Comparison of ENCODE assay signal across 8 cellular contexts in the genomic region with DNA sequence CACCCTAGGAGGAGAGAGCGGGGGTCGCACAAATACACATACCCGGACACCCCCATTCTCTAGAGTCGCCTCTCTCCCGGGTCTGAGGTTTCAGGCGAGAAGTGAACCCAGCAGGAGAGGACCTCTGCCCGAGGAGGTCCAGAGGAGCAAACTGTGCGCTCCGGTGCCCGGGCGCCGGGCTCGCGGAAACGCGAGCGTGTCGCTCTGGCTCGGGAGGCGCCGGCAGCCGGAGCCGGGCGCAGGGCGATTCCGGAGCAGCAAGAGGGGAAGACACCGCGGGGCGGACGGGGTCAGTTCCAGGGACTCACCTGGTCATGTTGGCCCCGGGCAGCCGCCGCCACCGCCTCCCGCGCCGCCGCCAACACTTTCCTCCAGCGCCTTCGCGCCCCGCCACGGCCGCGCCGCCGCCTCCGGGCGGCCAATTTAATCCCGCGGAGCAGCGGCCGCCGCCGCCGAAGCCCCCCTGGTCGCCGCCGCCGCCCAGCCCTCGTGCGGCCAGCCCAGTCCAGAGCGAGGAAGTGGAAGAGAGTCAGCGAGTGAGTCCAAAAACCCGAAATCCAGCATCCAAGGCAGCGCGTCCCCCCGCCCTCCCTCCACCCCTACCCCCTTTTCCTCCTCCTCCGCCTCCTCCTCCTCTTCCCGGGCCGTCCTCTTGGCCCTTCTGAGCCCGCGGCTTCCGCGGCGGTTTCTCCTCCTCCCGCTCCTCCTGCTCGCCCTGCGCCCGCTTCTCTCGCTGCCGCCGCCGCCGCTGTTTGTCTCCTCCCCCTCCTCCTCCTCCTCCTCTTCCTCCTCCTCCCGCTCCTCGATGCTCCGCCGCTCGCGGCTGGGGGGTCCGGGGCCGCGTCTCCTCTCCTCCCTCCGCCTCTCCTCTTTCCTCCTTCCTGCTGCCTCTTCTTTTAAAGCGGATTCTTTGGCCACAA.
DNase-seq lines count a peak whose midpoint lies in the region; ATAC-seq and TF ChIP-seq lines count a peak whose summit lies in the region.

No MANE protein-coding gene starts in this region.

- peaks cover 17% of the 10 kb centered on the region for H3K4me1 Mint-ChIP-seq in dendritic cell treated with granulocyte-macrophage colony-stimulating factor and Interleukin-4, amounts not matched to agents 40 ng/mL and 50 ng/mL, for 4 days (ENCODE audit: low read depth)
- peaks cover 6 to 17% of the 10 kb centered on the region in 2 donors for H3K4me1 Mint-ChIP-seq in stimulated activated naive B cell treated with anti-CD40 and anti-IgM and Interleukin-4, amounts not matched to agents 10 μg/mL and 1 μg/mL and 100 μg/mL, for 72 hours

- H3K4me1 ChIP-seq in liver (ENCODE audit: control insufficient read depth in 4 of 4, insufficient read depth in 4 of 4, low read length in 3 of 4), result peaks cover 3 to 22% (median 18%) of the 10 kb centered on the region in 4 donors

- peaks cover 52% of the 10 kb centered on the region for H3K27me3 Mint-ChIP-seq in dendritic cell treated with granulocyte-macrophage colony-stimulating factor and Interleukin-4, amounts not matched to agents 40 ng/mL and 50 ng/mL, for 4 days
- H3K27me3 Mint-ChIP-seq in stimulated activated naive B cell treated with anti-CD40 and anti-IgM and Interleukin-4, amounts not matched to agents 10 μg/mL and 1 μg/mL and 100 μg/mL, for 72 hours, result peaks cover 33 to 55% of the 10 kb centered on the region in 2 donors

- H3K27ac ChIP-seq in liver (ENCODE audit: low read depth in 1 of 2, low read length in 2 of 2), result no peak overlapping the region

- peak overlapping the region; percentile 61 for H3K4me3 Mint-ChIP-seq in dendritic cell treated with granulocyte-macrophage colony-stimulating factor and Interleukin-4, amounts not matched to agents 40 ng/mL and 50 ng/mL, for 4 days
- peak overlapping the region; percentile 82 to 85 for H3K4me3 Mint-ChIP-seq in stimulated activated naive B cell treated with anti-CD40 and anti-IgM and Interleukin-4, amounts not matched to agents 10 μg/mL and 1 μg/mL and 100 μg/mL, for 72 hours

- ATAC-seq in stimulated activated naive B cell treated with anti-CD40 and anti-IgM and Interleukin-4, amounts not matched to agents 10 μg/mL and 1 μg/mL and 100 μg/mL, for 72 hours (replicated peaks), result peak; percentile 54 to 62
- ATAC-seq in GM18861 (IDR thresholded peaks at IDR 0.05; ENCODE audit: unreplicated experiment) (no peak), GM21447 (IDR thresholded peaks at IDR 0.05; ENCODE audit: unreplicated experiment) (no peak)

- DNase-seq in activated T-cell treated with anti-CD3 and anti-CD28 coated beads for 48 hours (ENCODE audit: low read depth) (peak; percentile 1), RPMI8226 (peak; percentile 25)
- DNase-seq in activated T-cell treated with anti-CD3 and anti-CD28 coated beads, Interleukin-2, amount 50 U/mL, for 1 hour, result no peak
- no peak for DNase-seq in stimulated activated naive B cell treated with anti-CD40 and anti-IgM and Interleukin-4, amounts not matched to agents 10 μg/mL and 1 μg/mL and 100 μg/mL, for 72 hours

- H3K36me3 Mint-ChIP-seq in dendritic cell treated with granulocyte-macrophage colony-stimulating factor and Interleukin-4, amounts not matched to agents 40 ng/mL and 50 ng/mL, for 4 days (ENCODE audit: low read depth), result no peaks in the 10 kb centered on the region
- peaks cover 0 to 2% of the 10 kb centered on the region in 2 donors for H3K36me3 Mint-ChIP-seq in stimulated activated naive B cell treated with anti-CD40 and anti-IgM and Interleukin-4, amounts not matched to agents 10 μg/mL and 1 μg/mL and 100 μg/mL, for 72 hours

- intact Hi-C loops in dendritic cell treated with granulocyte-macrophage colony-stimulating factor and Interleukin-4, amounts not matched to agents 40 ng/mL and 50 ng/mL, for 4 days (cut with micrococcal nuclease), result no loop called here

- H3K9me3 Mint-ChIP-seq in dendritic cell treated with granulocyte-macrophage colony-stimulating factor and Interleukin-4, amounts not matched to agents 40 ng/mL and 50 ng/mL, for 4 days, result no peaks in the 10 kb centered on the region
- peaks cover 0 to 1% of the 10 kb centered on the region in 2 donors for H3K9me3 Mint-ChIP-seq in stimulated activated naive B cell treated with anti-CD40 and anti-IgM and Interleukin-4, amounts not matched to agents 10 μg/mL and 1 μg/mL and 100 μg/mL, for 72 hours

- peak overlapping the region; percentile 42 to 58 for H3K9ac ChIP-seq in liver (ENCODE audit: low read depth in 1 of 2, low read length in 2 of 2)

- H3K27me3 ChIP-seq in liver (ENCODE audit: control insufficient read depth in 4 of 4, insufficient read depth in 4 of 4, low read length in 3 of 4), result no peaks in the 10 kb centered on the region

- H3K36me3 ChIP-seq in liver (ENCODE audit: control insufficient read depth in 4 of 4, insufficient read depth in 3 of 4, low read depth in 1 of 4, low read length in 3 of 4), result no peaks in the 10 kb centered on the region

- H3K4me3 ChIP-seq in liver (ENCODE audit: low read depth in 1 of 3, low read length in 3 of 3), result peak overlapping the region; percentile 72 to 84 (median 73)

- no peak overlapping the region for H3K27ac Mint-ChIP-seq in dendritic cell treated with granulocyte-macrophage colony-stimulating factor and Interleukin-4, amounts not matched to agents 40 ng/mL and 50 ng/mL, for 4 days
- H3K27ac Mint-ChIP-seq in stimulated activated naive B cell treated with anti-CD40 and anti-IgM and Interleukin-4, amounts not matched to agents 10 μg/mL and 1 μg/mL and 100 μg/mL, for 72 hours, result peak overlapping the region; percentile 37

- under 1% methylated on average over 96 of the region's 96 CpGs for WGBS in liver

- no peak for TF ChIP-seq CTCF in liver (IDR thresholded peaks at IDR 0.05; ENCODE audit: low read depth, low read length, missing input control)

- no peaks in the 10 kb centered on the region for H3K9me3 ChIP-seq in liver (ENCODE audit: control insufficient read depth in 4 of 4, low read length in 3 of 4)

- no peak for TF ChIP-seq RAD21 in liver (IDR thresholded peaks at IDR 0.05)

TF ChIP-seq in liver, 16 proteins besides CTCF, POLR2A, EP300 and RAD21:
- TF ChIP-seq NR2F2 (IDR thresholded peaks at IDR 0.05) (no peak), FOXA2 (IDR thresholded peaks at IDR 0.05) (no peak), HNF4G (IDR thresholded peaks at IDR 0.05) (no peak), JUND (IDR thresholded peaks at IDR 0.05) (no peak), MAX (IDR thresholded peaks at IDR 0.05) (no peak), TAF1 (conservative IDR thresholded peaks at IDR 0.05) (no peak), GABPA (IDR thresholded peaks at IDR 0.05 in 1 of 2, conservative IDR thresholded peaks at IDR 0.05 in 1 of 2) (no peak), RXRA (IDR thresholded peaks at IDR 0.05) (no peak), REST (IDR thresholded peaks at IDR 0.05) (no peak), HNF4A (conservative IDR thresholded peaks at IDR 0.05) (no peak), FOXA1 (IDR thresholded peaks at IDR 0.05) (no peak), YY1 (IDR thresholded peaks at IDR 0.05) (no peak), ZBTB33 (IDR thresholded peaks at IDR 0.05) (no peak), EGR1 (IDR thresholded peaks at IDR 0.05; ENCODE audit: low read depth in 2 of 2) (no peak), SP1 (IDR thresholded peaks at IDR 0.05) (no peak)
- TF ChIP-seq, protein P1, sequence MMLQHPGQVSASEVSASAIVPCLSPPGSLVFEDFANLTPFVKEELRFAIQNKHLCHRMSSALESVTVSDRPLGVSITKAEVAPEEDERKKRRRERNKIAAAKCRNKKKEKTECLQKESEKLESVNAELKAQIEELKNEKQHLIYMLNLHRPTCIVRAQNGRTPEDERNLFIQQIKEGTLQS (IDR thresholded peaks at IDR 0.05), result no peak

Comparison
In these comparisons a context has a peak if more than half of its experiments do, and no peak if none do; other contexts are left out.
1. DNase-seq: peak in activated T-cell treated with anti-CD3 and anti-CD28 coated beads for 48 hours (single experiment) and RPMI8226 (single experiment); none in activated T-cell treated with anti-CD3 and anti-CD28 coated beads, Interleukin-2, amount 50 U/mL, for 1 hour (single experiment) and stimulated activated naive B cell treated with anti-CD40 and anti-IgM and Interleukin-4, amounts not matched to agents 10 μg/mL and 1 μg/mL and 100 μg/mL, for 72 hours (single experiment).
2. ATAC-seq: peak in stimulated activated naive B cell treated with anti-CD40 and anti-IgM and Interleukin-4, amounts not matched to agents 10 μg/mL and 1 μg/mL and 100 μg/mL, for 72 hours (2 of 2); none in GM18861 (single experiment) and GM21447 (single experiment).